8 cellular contexts compared by ENCODE assay signal in genomic region chrX:21940356-21940829, GRCh38. TPM values are rescaled to one million over a fixed set of nuclear protein-coding genes. Genes with fewer than 3 reads are reported as not detected.
DNase-seq lines count a peak whose midpoint lies in the region; ATAC-seq and TF ChIP-seq lines count a peak whose summit lies in the region.

TSS of gene SMS (plus strand) at chrX:21940709. CDS start at chrX:21940825, 116 bp downstream.

- peak within 1 kb of the TSS; percentile 42; the same call in 1 of the 2 replicates for H2AFZ ChIP-seq in OCI-LY1 (ENCODE audit: low read length)

- H3K9me3 ChIP-seq in CD4-positive, CD25-positive, alpha-beta regulatory T cell (ENCODE audit: control insufficient read depth in 2 of 2, low read length in 2 of 2), result no peaks in the 10 kb centered on the region
- H3K9me3 ChIP-seq in OCI-LY1 (ENCODE audit: low read length) (no peaks in the 10 kb centered on the region), mucosa of stomach (ENCODE audit: control insufficient read depth, low read length) (no peaks in the 10 kb centered on the region)

- H3K9me2 ChIP-seq in OCI-LY1 (ENCODE audit: low read depth, low read length), result no peaks in the 10 kb centered on the region

- peak; percentile 27 to 53 (median 48) for DNase-seq in CD4-positive, CD25-positive, alpha-beta regulatory T cell
- DNase-seq in activated T-cell treated with anti-CD3 and anti-CD28 coated beads for 48 hours (ENCODE audit: low read depth) (peak; percentile 66), erythroblast (lab: John Stamatoyannopoulos, UW) (peak; percentile 73)

- H3K9ac ChIP-seq in OCI-LY1 (ENCODE audit: low read length) (peak within 1 kb of the TSS; percentile 78), mucosa of stomach (ENCODE audit: low read length) (peak within 1 kb of the TSS; percentile 57)

- TF ChIP-seq POLR2A in erythroblast (IDR thresholded peaks at IDR 0.05; ENCODE audit: low read length), result peak; percentile 37

- H3K27me3 Mint-ChIP-seq in CD4-positive, CD25-positive, alpha-beta regulatory T cell, result no peaks in the 10 kb centered on the region
- no peaks in the 10 kb centered on the region for H3K27me3 Mint-ChIP-seq in stimulated activated memory B cell treated with anti-CD40 and anti-IgM and Interleukin-4, amounts not matched to agents 10 μg/mL and 1 μg/mL and 100 μg/mL, for 72 hours

- no peaks in the 10 kb centered on the region for H3K27me3 ChIP-seq in CD4-positive, CD25-positive, alpha-beta regulatory T cell (ENCODE audit: control insufficient read depth, insufficient read depth, low read length)
- no peaks in the 10 kb centered on the region for H3K27me3 ChIP-seq in OCI-LY1 (ENCODE audit: insufficient read depth, low read length)
- H3K27me3 ChIP-seq in mucosa of stomach (ENCODE audit: control insufficient read depth, insufficient read depth, low read length), result no peaks in the 10 kb centered on the region

- peak within 1 kb of the TSS; percentile 61 for H3K27ac ChIP-seq in CD4-positive, CD25-positive, alpha-beta regulatory T cell (ENCODE audit: insufficient read depth, low read length, poor library complexity, severe bottlenecking)
- peak within 1 kb of the TSS; percentile 23 for H3K27ac ChIP-seq in OCI-LY1 (ENCODE audit: low read depth, low read length, poor library complexity, severe bottlenecking)

- peak within 1 kb of the TSS; percentile 13 for H3K4me3 ChIP-seq in CD4-positive, CD25-positive, alpha-beta regulatory T cell (ENCODE audit: low read depth, low read length)
- H3K4me3 ChIP-seq in OCI-LY1 (ENCODE audit: low read depth, low read length, poor library complexity, severe bottlenecking), result peak within 1 kb of the TSS; percentile 81
- H3K4me3 ChIP-seq in mucosa of stomach (ENCODE audit: low read length), result no peak within 1 kb of the TSS

- peaks cover 9% of the 10 kb centered on the region for H3K4me1 ChIP-seq in CD4-positive, CD25-positive, alpha-beta regulatory T cell (ENCODE audit: control insufficient read depth, insufficient read depth, low read length, poor library complexity, severe bottlenecking)
- H3K4me1 ChIP-seq in OCI-LY1 (ENCODE audit: insufficient read depth, low read length, severe bottlenecking) (peaks cover 29% of the 10 kb centered on the region), mucosa of stomach (ENCODE audit: control insufficient read depth, insufficient read depth, low read length) (no peaks in the 10 kb centered on the region)

- peaks cover 12% of the 10 kb centered on the region; the same call in 1 of the 2 replicates for H3K79me2 ChIP-seq in OCI-LY1 (ENCODE audit: insufficient read depth, low read length)

- 0 out of 2 replicates have a peak, but pooled peaks cover 3% of the 10 kb centered on the region for H3F3A ChIP-seq in OCI-LY1 (ENCODE audit: insufficient read depth, low read length)

- TF ChIP-seq CTCF in OCI-LY1 (IDR thresholded peaks at IDR 0.05; ENCODE audit: low read length), result no peak

- H3K27ac Mint-ChIP-seq in CD4-positive, CD25-positive, alpha-beta regulatory T cell, result peak within 1 kb of the TSS; percentile 67 to 93 (median 92)
- peak within 1 kb of the TSS; percentile 63 for H3K27ac Mint-ChIP-seq in stimulated activated memory B cell treated with anti-CD40 and anti-IgM and Interleukin-4, amounts not matched to agents 10 μg/mL and 1 μg/mL and 100 μg/mL, for 72 hours

- peak within 1 kb of the TSS; percentile 67 for H3K4me2 ChIP-seq in OCI-LY1 (ENCODE audit: low read length)

- H3K36me3 ChIP-seq in CD4-positive, CD25-positive, alpha-beta regulatory T cell (ENCODE audit: control insufficient read depth, insufficient read depth, low read length), result no peaks in the 10 kb centered on the region
- H3K36me3 ChIP-seq in OCI-LY1 (ENCODE audit: insufficient read depth, low read length), result peaks cover 3% of the 10 kb centered on the region; the same call in 1 of the 2 replicates
- H3K36me3 ChIP-seq in mucosa of stomach (ENCODE audit: control insufficient read depth, insufficient read depth, low read length), result no peaks in the 10 kb centered on the region

- peaks cover 0 to 2% (median 0%) of the 10 kb centered on the region in 7 donors for H3K9me3 Mint-ChIP-seq in CD4-positive, CD25-positive, alpha-beta regulatory T cell
- H3K9me3 Mint-ChIP-seq in stimulated activated memory B cell treated with anti-CD40 and anti-IgM and Interleukin-4, amounts not matched to agents 10 μg/mL and 1 μg/mL and 100 μg/mL, for 72 hours, result no peaks in the 10 kb centered on the region

- no peaks in the 10 kb centered on the region for H4K20me1 ChIP-seq in OCI-LY1 (ENCODE audit: insufficient read depth, low read length)

- peak; percentile 43 to 46 for ATAC-seq in CD4-positive, CD25-positive, alpha-beta regulatory T cell (ENCODE audit: low read depth in 2 of 2)
- ATAC-seq in GM19452 (IDR thresholded peaks at IDR 0.05; ENCODE audit: unreplicated experiment) (peak; percentile 72), HG03565 (IDR thresholded peaks at IDR 0.05; ENCODE audit: unreplicated experiment) (peak; percentile 57)
- ATAC-seq in stimulated activated memory B cell treated with anti-CD40 and anti-IgM and Interleukin-4, amounts not matched to agents 10 μg/mL and 1 μg/mL and 100 μg/mL, for 72 hours, result peak; percentile 82

- H3K36me3 Mint-ChIP-seq in CD4-positive, CD25-positive, alpha-beta regulatory T cell, result peaks cover 4% of the 10 kb centered on the region
- H3K36me3 Mint-ChIP-seq in stimulated activated memory B cell treated with anti-CD40 and anti-IgM and Interleukin-4, amounts not matched to agents 10 μg/mL and 1 μg/mL and 100 μg/mL, for 72 hours, result peaks cover 6% of the 10 kb centered on the region

- peaks cover 4 to 29% (median 19%) of the 10 kb centered on the region in 4 donors for H3K4me1 Mint-ChIP-seq in CD4-positive, CD25-positive, alpha-beta regulatory T cell
- H3K4me1 Mint-ChIP-seq in stimulated activated memory B cell treated with anti-CD40 and anti-IgM and Interleukin-4, amounts not matched to agents 10 μg/mL and 1 μg/mL and 100 μg/mL, for 72 hours, result peaks cover 17% of the 10 kb centered on the region

- H3K4me3 Mint-ChIP-seq in CD4-positive, CD25-positive, alpha-beta regulatory T cell, result peak within 1 kb of the TSS; percentile 85 to 94 (median 90)
- peak within 1 kb of the TSS; percentile 91 for H3K4me3 Mint-ChIP-seq in stimulated activated memory B cell treated with anti-CD40 and anti-IgM and Interleukin-4, amounts not matched to agents 10 μg/mL and 1 μg/mL and 100 μg/mL, for 72 hours

RNA-seq across cellular contexts. Expression of gene SMS, which starts in this region (rescaled TPM):
- 24.0 TPM for total RNA-seq in CD4-positive, CD25-positive, alpha-beta regulatory T cell
- 100 to 1,000 TPM in 1 of 4 donors, 10 to 100 TPM in 3; 68.8 to 105 (median 74.9) TPM for polyA plus RNA-seq in CD4-positive, CD25-positive, alpha-beta regulatory T cell
